In the genomic region with DNA sequence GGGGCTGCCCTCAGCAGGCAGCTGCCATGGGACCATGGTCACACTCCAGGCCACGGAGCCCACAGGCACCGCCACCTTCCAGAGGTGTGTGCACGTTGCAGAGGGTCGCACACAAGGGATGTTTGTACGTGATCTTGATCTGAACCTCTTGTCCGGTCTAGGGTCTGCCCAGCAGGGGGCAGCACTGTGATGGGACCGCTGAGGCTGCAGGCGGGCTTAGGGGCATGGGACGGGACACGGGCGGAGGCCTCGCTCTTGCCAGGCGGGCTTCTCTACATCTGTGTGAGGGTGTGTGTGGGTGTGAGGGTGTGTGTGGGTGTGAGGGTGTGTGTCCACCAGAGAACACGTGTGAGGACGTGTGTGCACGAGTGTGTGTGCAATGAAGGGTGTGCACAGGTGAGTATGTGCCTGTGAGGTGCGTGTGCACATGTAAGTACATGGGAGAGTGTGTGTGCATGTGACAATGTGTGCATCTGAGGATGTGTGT, we compare ENCODE assay signal across 8 cellular contexts. TPM values are rescaled to one million over a fixed set of nuclear protein-coding genes. Genes with fewer than 3 reads are reported as not detected.
DNase-seq lines count a peak whose midpoint lies in the region; ATAC-seq and TF ChIP-seq lines count a peak whose summit lies in the region.

No MANE protein-coding gene starts in this region.

- H3K4me1 ChIP-seq in OCI-LY3 (ENCODE audit: low read length) (no peaks in the 10 kb centered on the region), cardiac muscle cell (ENCODE audit: low read depth) (no peaks in the 10 kb centered on the region)

- ATAC-seq in GM18907 (IDR thresholded peaks at IDR 0.05; ENCODE audit: unreplicated experiment) (no peak), HG03135 (IDR thresholded peaks at IDR 0.05; ENCODE audit: unreplicated experiment) (no peak), HG02678 (IDR thresholded peaks at IDR 0.05; ENCODE audit: unreplicated experiment) (no peak)

- no peak overlapping the region for H3K4me2 ChIP-seq in OCI-LY3 (ENCODE audit: low read length)

- no peaks in the 10 kb centered on the region for H3K79me2 ChIP-seq in OCI-LY3 (ENCODE audit: low read length)

- H2AFZ ChIP-seq in OCI-LY3 (ENCODE audit: low read depth, low read length) = no peak overlapping the region

- peak; percentile 64 for TF ChIP-seq CTCF in OCI-LY3 (IDR thresholded peaks at IDR 0.05; ENCODE audit: low read depth, low read length)
- TF ChIP-seq CTCF in cardiac muscle cell (IDR thresholded peaks at IDR 0.05; ENCODE audit: low read depth, low read length) = peak; percentile 60

- H3K36me3 ChIP-seq in OCI-LY3 (replicated peaks; ENCODE audit: low read depth, low read length) (no peaks in the 10 kb centered on the region), cardiac muscle cell (no peaks in the 10 kb centered on the region)

- no peaks in the 10 kb centered on the region for H3K9me3 ChIP-seq in OCI-LY3 (ENCODE audit: insufficient read depth, low read length)
- no peaks in the 10 kb centered on the region for H3K9me3 ChIP-seq in cardiac muscle cell (ENCODE audit: low read depth)

- H3K27ac ChIP-seq in OCI-LY3 (ENCODE audit: low read length) (no peak overlapping the region), cardiac muscle cell (no peak overlapping the region)

- H3K4me3 ChIP-seq in OCI-LY3 (ENCODE audit: low read length) = no peak overlapping the region
- H3K4me3 ChIP-seq in cardiac muscle cell = no peak overlapping the region

- DNase-seq in ELR (ENCODE audit: low read depth) (peak; percentile 56), cardiac muscle cell (ENCODE audit: low read depth in 1 of 2, low spot score in 1 of 2) (peak; percentile 58 to 66)
- DNase-seq in activated T-helper 1 cell treated with anti-CD3 and anti-CD28 coated beads, Interleukin-2, amount 50 U/mL, for 16 hours (ENCODE audit: low read depth in 1 of 2, low spot score in 1 of 2) = peak; percentile 49 to 57
- peak; percentile 44 to 66 for DNase-seq in stimulated activated CD4-positive, alpha-beta T cell treated with anti-CD3 and anti-CD28 coated beads, Interleukin-12 subunit alpha, Interleukin-12 subunit beta, amount 100 ng/mL, for 24 hours (ENCODE audit: low read depth in 2 of 2)

- no peaks in the 10 kb centered on the region for H4K20me1 ChIP-seq in OCI-LY3 (ENCODE audit: insufficient read depth, low read length)

- H3K9ac ChIP-seq in OCI-LY3 (ENCODE audit: low read length) = no peak overlapping the region

- H3K27me3 ChIP-seq in OCI-LY3 (ENCODE audit: low read depth, low read length) = peaks cover 8% of the 10 kb centered on the region
- H3K27me3 ChIP-seq in cardiac muscle cell = no peaks in the 10 kb centered on the region

RNA-seq across cellular contexts. Expression of gene CACNA1I, which starts 52.4 kb away (rescaled TPM):
- total RNA-seq in cardiac muscle cell = 0.14 and 0.24 TPM in 2 replicates
- polyA plus RNA-seq in cardiac muscle cell = 0.04 and 0.47 TPM in 2 replicates
